8 cellular contexts compared by ENCODE assay signal in the genomic region with DNA sequence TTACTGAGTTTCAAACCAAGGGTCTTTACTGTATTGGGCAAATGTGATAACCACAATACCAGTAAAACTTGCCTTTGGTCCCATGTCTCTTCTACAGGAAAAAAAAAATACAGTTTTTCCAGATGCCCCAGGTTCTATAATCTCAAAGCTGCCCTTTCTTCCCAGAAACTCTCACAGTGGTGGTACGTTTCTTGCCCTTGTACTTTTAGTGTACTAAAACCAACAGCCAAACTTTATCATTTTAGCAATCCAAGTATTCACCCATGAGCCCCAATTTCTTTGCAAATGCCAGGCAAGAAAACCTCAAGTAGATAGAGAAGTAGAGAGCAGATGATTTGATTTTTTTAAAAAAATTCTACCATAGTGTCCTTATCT.
DNase-seq lines count a peak whose midpoint lies in the region; ATAC-seq and TF ChIP-seq lines count a peak whose summit lies in the region.

No MANE protein-coding gene starts in this region.

- H3K9me3 Mint-ChIP-seq in activated T-cell treated with anti-CD3 and anti-CD28 coated beads, Interleukin-2, amount 50 U/mL, for 24 hours: no peaks in the 10 kb centered on the region
- H3K9me3 Mint-ChIP-seq in stimulated activated effector memory CD8-positive, alpha-beta T cell treated with anti-CD3 and anti-CD28 coated beads, Interleukin-12 subunit alpha, Interleukin-12 subunit beta, amount 100 ng/mL, for 72 hours: no peaks in the 10 kb centered on the region

- DNase-seq in activated T-cell treated with anti-CD3 and anti-CD28 coated beads, Interleukin-2, amount 50 U/mL, for 24 hours: no peak
- DNase-seq in activated T-cell treated with anti-CD3 and anti-CD28 coated beads for 4 hours (no peak), fibroblast of the aortic adventitia (ENCODE audit: low read depth) (no peak), glomerular visceral epithelial cell (ENCODE audit: extremely low spot score) (no peak)
- no peak for DNase-seq in stimulated activated effector memory CD8-positive, alpha-beta T cell treated with anti-CD3 and anti-CD28 coated beads, Interleukin-12 subunit alpha, Interleukin-12 subunit beta, amount 100 ng/mL, for 72 hours (ENCODE audit: low spot score in 2 of 2)

- no peaks in the 10 kb centered on the region for H3K27me3 Mint-ChIP-seq in activated T-cell treated with anti-CD3 and anti-CD28 coated beads, Interleukin-2, amount 50 U/mL, for 24 hours

- ATAC-seq in stimulated activated effector memory CD8-positive, alpha-beta T cell treated with anti-CD3 and anti-CD28 coated beads, Interleukin-12 subunit alpha, Interleukin-12 subunit beta, amount 100 ng/mL, for 72 hours: no peak
- ATAC-seq in GM18867 (IDR thresholded peaks at IDR 0.05; ENCODE audit: unreplicated experiment): no peak
- ATAC-seq in HG02938 (IDR thresholded peaks at IDR 0.05; ENCODE audit: unreplicated experiment): no peak

- H3K27ac ChIP-seq in VCaP: peak overlapping the region; percentile 65; the same call in 1 of the 2 replicates

- TF ChIP-seq CTCF in VCaP (conservative IDR thresholded peaks at IDR 0.05) (no peak; the same call in 1 of the 2 replicates), fibroblast of the aortic adventitia (IDR thresholded peaks at IDR 0.05; ENCODE audit: insufficient read depth, low read length) (no peak)

- peaks cover 47% of the 10 kb centered on the region for H3K4me1 Mint-ChIP-seq in activated T-cell treated with anti-CD3 and anti-CD28 coated beads, Interleukin-2, amount 50 U/mL, for 24 hours (ENCODE audit: low read depth)
- H3K4me1 Mint-ChIP-seq in stimulated activated effector memory CD8-positive, alpha-beta T cell treated with anti-CD3 and anti-CD28 coated beads, Interleukin-12 subunit alpha, Interleukin-12 subunit beta, amount 100 ng/mL, for 72 hours: peaks cover 32% of the 10 kb centered on the region

- H3K4me3 Mint-ChIP-seq in activated T-cell treated with anti-CD3 and anti-CD28 coated beads, Interleukin-2, amount 50 U/mL, for 24 hours: peak overlapping the region; percentile 82
- H3K4me3 Mint-ChIP-seq in stimulated activated effector memory CD8-positive, alpha-beta T cell treated with anti-CD3 and anti-CD28 coated beads, Interleukin-12 subunit alpha, Interleukin-12 subunit beta, amount 100 ng/mL, for 72 hours: peak overlapping the region; percentile 90

- H3K27ac Mint-ChIP-seq in activated T-cell treated with anti-CD3 and anti-CD28 coated beads, Interleukin-2, amount 50 U/mL, for 24 hours: no peak overlapping the region
- peak overlapping the region; percentile 99 for H3K27ac Mint-ChIP-seq in stimulated activated effector memory CD8-positive, alpha-beta T cell treated with anti-CD3 and anti-CD28 coated beads, Interleukin-12 subunit alpha, Interleukin-12 subunit beta, amount 100 ng/mL, for 72 hours

- peak overlapping the region; percentile 61 for H3K4me3 ChIP-seq in fibroblast of the aortic adventitia (ENCODE audit: low read depth, low read length)

- peaks cover 5% of the 10 kb centered on the region for H3K36me3 Mint-ChIP-seq in activated T-cell treated with anti-CD3 and anti-CD28 coated beads, Interleukin-2, amount 50 U/mL, for 24 hours (ENCODE audit: low read depth)
- peaks cover 23% of the 10 kb centered on the region for H3K36me3 Mint-ChIP-seq in stimulated activated effector memory CD8-positive, alpha-beta T cell treated with anti-CD3 and anti-CD28 coated beads, Interleukin-12 subunit alpha, Interleukin-12 subunit beta, amount 100 ng/mL, for 72 hours
